ENCODE assay signal across 15 cellular contexts in the genomic region with DNA sequence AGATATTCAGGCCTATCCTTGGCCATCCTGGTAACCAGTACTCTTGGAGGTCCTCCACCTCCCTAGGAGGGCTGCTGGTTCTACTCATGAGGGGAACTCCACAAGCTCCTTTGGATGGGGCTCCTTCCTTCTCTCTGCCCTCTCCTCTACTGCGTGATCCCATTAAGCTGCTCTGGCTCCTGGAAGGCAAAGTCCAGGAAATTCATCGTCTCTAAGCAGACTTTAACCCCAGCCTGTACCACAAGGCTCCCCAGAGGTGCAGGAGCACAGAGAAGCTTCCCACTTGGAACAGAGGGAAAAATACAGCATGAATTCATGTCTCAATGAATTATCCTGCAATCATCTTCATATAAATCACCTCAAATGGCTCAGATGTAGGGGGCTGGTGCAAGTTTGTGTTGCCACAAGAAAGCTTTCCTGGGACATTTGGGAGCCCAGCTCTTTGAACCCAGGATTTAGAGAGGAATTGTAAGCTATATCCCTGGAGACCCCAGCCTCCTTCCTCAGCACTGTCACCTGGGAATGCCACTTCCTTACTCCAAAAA.
DNase-seq lines count a peak whose midpoint lies in the region; ATAC-seq and TF ChIP-seq lines count a peak whose summit lies in the region.
"Had no signal": no experiment of that assay in that cellular context is flagged by ENCODE, and none has a peak within 500 bp of the region (broad histone marks: within the 10 kb centered on the region; RNA-seq: fewer than 3 reads in every experiment).

No MANE protein-coding gene starts in this region.

- H3K18ac ChIP-seq in mesenchymal stem cell (ENCODE audit: low read depth in 1 of 2, low read length in 2 of 2) = no peak overlapping the region

- no peak overlapping the region for H3K23ac ChIP-seq in mesenchymal stem cell (ENCODE audit: low read length in 2 of 2)

- no peak overlapping the region for H2BK120ac ChIP-seq in mesenchymal stem cell (ENCODE audit: low read depth, low read length)

- H3K36me3 ChIP-seq in right lobe of liver (no peaks in the 10 kb centered on the region), mesenchymal stem cell (ENCODE audit: control insufficient read depth in 1 of 2, insufficient read depth in 2 of 2, low read depth in 1 of 2, low read length in 2 of 2) (no peaks in the 10 kb centered on the region)
- H3K36me3 ChIP-seq: HAP-1 had no signal

- TF ChIP-seq CTCF in right lobe of liver (IDR thresholded peaks at IDR 0.05) = no peak

- H3K4me1 ChIP-seq in right lobe of liver = peaks cover 0 to 5% (median 0%) of the 10 kb centered on the region in 4 donors
- H3K4me1 ChIP-seq in mesenchymal stem cell (ENCODE audit: control insufficient read depth, insufficient read depth, low read depth, low read length) = peaks cover 8% of the 10 kb centered on the region
- H3K4me1 ChIP-seq: HAP-1 had no signal

- H3K14ac ChIP-seq in mesenchymal stem cell (ENCODE audit: low read length in 2 of 2) = no peak overlapping the region

- H3K4me3 ChIP-seq in right lobe of liver (no peak overlapping the region), mesenchymal stem cell (ENCODE audit: insufficient read depth in 1 of 2, low read depth in 1 of 2, low read length in 2 of 2) (no peak overlapping the region)
- H3K4me3 ChIP-seq: HAP-1 had no signal

- H3K4ac ChIP-seq in mesenchymal stem cell (ENCODE audit: low read depth in 1 of 2, low read length in 2 of 2) = no peak overlapping the region

- intact Hi-C loops in right lobe of liver (cut with DNase I) = no loop called here

- H3K79me1 ChIP-seq in mesenchymal stem cell (replicated peaks; ENCODE audit: low read length, poor library complexity, severe bottlenecking) = no peaks in the 10 kb centered on the region

- no peak overlapping the region for H2BK5ac ChIP-seq in mesenchymal stem cell (ENCODE audit: low read depth, low read length, poor library complexity, severe bottlenecking)

- no peak overlapping the region for H2AK5ac ChIP-seq in mesenchymal stem cell (ENCODE audit: low read length, severe bottlenecking)

- H3K4me2 ChIP-seq in mesenchymal stem cell (ENCODE audit: low read length, poor library complexity, severe bottlenecking) = no peak overlapping the region

- H4K91ac ChIP-seq in mesenchymal stem cell (ENCODE audit: low read length) = no peak overlapping the region

- no peak for TF ChIP-seq POLR2A in right lobe of liver (IDR thresholded peaks at IDR 0.05)

- ATAC-seq in right lobe of liver (peak in 3 of 4 donors; percentile 45 to 62 (median 54)), HG02763 (IDR thresholded peaks at IDR 0.05; ENCODE audit: unreplicated experiment) (no peak)
- ATAC-seq: CD8-positive, alpha-beta T cell had no signal

- DNase-seq in NCI-H82 (lab: John Stamatoyannopoulos, UW) (peak; percentile 20), NCI-H82 treated with DMSO at 0.1 percent for 48 hours (lab: John Stamatoyannopoulos, UW; ENCODE audit: unreplicated experiment) (no peak), islet precursor cell (peak; percentile 24), right lobe of liver (no peak), NOMO-1 (lab: John Stamatoyannopoulos, UW; ENCODE audit: unreplicated experiment in 2 of 2) (no peak), mesenchymal stem cell (no peak)
- DNase-seq: CD8-positive, alpha-beta T cell; COR-L47; DMS153; DMS79 treated with DMSO at 0.1 percent for 48 hours; EL; GOT3 had no signal

- H2BK15ac ChIP-seq in mesenchymal stem cell (ENCODE audit: low read depth, poor library complexity, severe bottlenecking) = no peak overlapping the region

- H3K27me3 ChIP-seq in right lobe of liver = no peaks in the 10 kb centered on the region
- no peaks in the 10 kb centered on the region for H3K27me3 ChIP-seq in mesenchymal stem cell (ENCODE audit: control insufficient read depth in 1 of 2, insufficient read depth in 1 of 2, low read length in 2 of 2)

- no peak overlapping the region for H2AFZ ChIP-seq in mesenchymal stem cell (ENCODE audit: low read depth, low read length)

- H2BK12ac ChIP-seq in mesenchymal stem cell (ENCODE audit: low read length in 2 of 2) = no peak overlapping the region

- H4K8ac ChIP-seq in mesenchymal stem cell (ENCODE audit: low read length) = no peak overlapping the region

- 14% methylated on average over 2 of the region's 2 CpGs for WGBS in right lobe of liver (ENCODE audit: insufficient coverage, low coverage, low lambda C conversion rate, missing lambda C conversion rate)
- WGBS in mesenchymal stem cell = 44% methylated on average over 2 of the region's 2 CpGs

- H3K9me3 ChIP-seq in right lobe of liver (no peaks in the 10 kb centered on the region), mesenchymal stem cell (ENCODE audit: control insufficient read depth, low read length) (no peaks in the 10 kb centered on the region)
- H3K9me3 ChIP-seq: HAP-1 had no signal

- H3K9ac ChIP-seq in mesenchymal stem cell (ENCODE audit: low read length) = no peak overlapping the region

- H3K27ac ChIP-seq in right lobe of liver (no peak overlapping the region), mesenchymal stem cell (ENCODE audit: low read length, poor library complexity, severe bottlenecking) (no peak overlapping the region)
- H3K27ac ChIP-seq: 22Rv1 had no signal

Comparison
In these comparisons a context has a peak if more than half of its experiments do, and no peak if none do; other contexts are left out.
1. DNase-seq: peak in NCI-H82 (single experiment) and islet precursor cell (single experiment); none in NCI-H82 treated with DMSO at 0.1 percent for 48 hours (single experiment), right lobe of liver (0 of 3), NOMO-1 (0 of 2) and mesenchymal stem cell (single experiment).